ENCODE assay signal across 1 cellular context in genomic region chr2:121075006-121075545, GRCh38.
TF ChIP-seq lines count a peak whose summit lies in the region.

No MANE protein-coding gene starts in this region.

TF ChIP-seq in K562, 482 proteins besides CTCF, POLR2A, EP300 and RAD21 (continued from another document):
- TF ChIP-seq, protein P1, sequence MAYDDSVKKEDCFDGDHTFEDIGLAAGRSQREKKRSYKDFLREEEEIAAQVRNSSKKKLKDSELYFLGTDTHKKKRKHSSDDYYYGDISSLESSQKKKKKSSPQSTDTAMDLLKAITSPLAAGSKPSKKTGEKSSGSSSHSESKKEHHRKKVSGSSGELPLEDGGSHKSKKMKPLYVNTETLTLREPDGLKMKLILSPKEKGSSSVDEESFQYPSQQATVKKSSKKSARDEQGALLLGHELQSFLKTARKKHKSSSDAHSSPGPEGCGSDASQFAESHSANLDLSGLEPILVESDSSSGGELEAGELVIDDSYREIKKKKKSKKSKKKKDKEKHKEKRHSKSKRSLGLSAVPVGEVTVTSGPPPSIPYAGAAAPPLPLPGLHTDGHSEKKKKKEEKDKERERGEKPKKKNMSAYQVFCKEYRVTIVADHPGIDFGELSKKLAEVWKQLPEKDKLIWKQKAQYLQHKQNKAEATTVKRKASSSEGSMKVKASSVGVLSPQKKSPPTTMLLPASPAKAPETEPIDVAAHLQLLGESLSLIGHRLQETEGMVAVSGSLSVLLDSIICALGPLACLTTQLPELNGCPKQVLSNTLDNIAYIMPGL (CRISPR knock-in tag; IDR thresholded peaks at IDR 0.05) = no peak
- peak; percentile 37; the same call in 1 of the 2 replicates for TF ChIP-seq L3MBTL2 (IDR thresholded peaks at IDR 0.05)
- peak; percentile 87 for TF ChIP-seq CXXC5 (CRISPR knock-in tag; IDR thresholded peaks at IDR 0.05)
- TF ChIP-seq, protein P2, sequence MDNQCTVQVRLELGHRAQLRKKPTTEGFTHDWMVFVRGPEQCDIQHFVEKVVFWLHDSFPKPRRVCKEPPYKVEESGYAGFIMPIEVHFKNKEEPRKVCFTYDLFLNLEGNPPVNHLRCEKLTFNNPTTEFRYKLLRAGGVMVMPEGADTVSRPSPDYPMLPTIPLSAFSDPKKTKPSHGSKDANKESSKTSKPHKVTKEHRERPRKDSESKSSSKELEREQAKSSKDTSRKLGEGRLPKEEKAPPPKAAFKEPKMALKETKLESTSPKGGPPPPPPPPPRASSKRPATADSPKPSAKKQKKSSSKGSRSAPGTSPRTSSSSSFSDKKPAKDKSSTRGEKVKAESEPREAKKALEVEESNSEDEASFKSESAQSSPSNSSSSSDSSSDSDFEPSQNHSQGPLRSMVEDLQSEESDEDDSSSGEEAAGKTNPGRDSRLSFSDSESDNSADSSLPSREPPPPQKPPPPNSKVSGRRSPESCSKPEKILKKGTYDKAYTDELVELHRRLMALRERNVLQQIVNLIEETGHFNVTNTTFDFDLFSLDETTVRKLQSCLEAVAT (IDR thresholded peaks at IDR 0.05) = no peak
- TF ChIP-seq HCFC1 (IDR thresholded peaks at IDR 0.05; ENCODE audit: low read depth, low read length) = peak; percentile 70
- TF ChIP-seq HNRNPH1 (optimal IDR thresholded peaks at IDR 0.05; ENCODE audit: low read depth, low read length) = peak; percentile 92
- TF ChIP-seq FUS (optimal IDR thresholded peaks at IDR 0.05; ENCODE audit: low read depth, low read length) = peak; percentile 31
- TF ChIP-seq, protein P3, sequence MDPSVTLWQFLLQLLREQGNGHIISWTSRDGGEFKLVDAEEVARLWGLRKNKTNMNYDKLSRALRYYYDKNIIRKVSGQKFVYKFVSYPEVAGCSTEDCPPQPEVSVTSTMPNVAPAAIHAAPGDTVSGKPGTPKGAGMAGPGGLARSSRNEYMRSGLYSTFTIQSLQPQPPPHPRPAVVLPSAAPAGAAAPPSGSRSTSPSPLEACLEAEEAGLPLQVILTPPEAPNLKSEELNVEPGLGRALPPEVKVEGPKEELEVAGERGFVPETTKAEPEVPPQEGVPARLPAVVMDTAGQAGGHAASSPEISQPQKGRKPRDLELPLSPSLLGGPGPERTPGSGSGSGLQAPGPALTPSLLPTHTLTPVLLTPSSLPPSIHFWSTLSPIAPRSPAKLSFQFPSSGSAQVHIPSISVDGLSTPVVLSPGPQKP (CRISPR knock-in tag; IDR thresholded peaks at IDR 0.05) = no peak
- 0 out of 2 replicates have a peak, but pooled peaks have one; percentile 60 for TF ChIP-seq THRAP3 (IDR thresholded peaks at IDR 0.05; ENCODE audit: borderline replicate concordance)
- no peak for TF ChIP-seq ZNF3 (CRISPR knock-in tag; IDR thresholded peaks at IDR 0.05)
- TF ChIP-seq CHD1 (IDR thresholded peaks at IDR 0.05; ENCODE audit: low read length) = no peak
- TF ChIP-seq E2F1 (CRISPR knock-in tag; IDR thresholded peaks at IDR 0.05) = peak; percentile 68; the same call in 1 of the 2 replicates
- TF ChIP-seq, protein P4, sequence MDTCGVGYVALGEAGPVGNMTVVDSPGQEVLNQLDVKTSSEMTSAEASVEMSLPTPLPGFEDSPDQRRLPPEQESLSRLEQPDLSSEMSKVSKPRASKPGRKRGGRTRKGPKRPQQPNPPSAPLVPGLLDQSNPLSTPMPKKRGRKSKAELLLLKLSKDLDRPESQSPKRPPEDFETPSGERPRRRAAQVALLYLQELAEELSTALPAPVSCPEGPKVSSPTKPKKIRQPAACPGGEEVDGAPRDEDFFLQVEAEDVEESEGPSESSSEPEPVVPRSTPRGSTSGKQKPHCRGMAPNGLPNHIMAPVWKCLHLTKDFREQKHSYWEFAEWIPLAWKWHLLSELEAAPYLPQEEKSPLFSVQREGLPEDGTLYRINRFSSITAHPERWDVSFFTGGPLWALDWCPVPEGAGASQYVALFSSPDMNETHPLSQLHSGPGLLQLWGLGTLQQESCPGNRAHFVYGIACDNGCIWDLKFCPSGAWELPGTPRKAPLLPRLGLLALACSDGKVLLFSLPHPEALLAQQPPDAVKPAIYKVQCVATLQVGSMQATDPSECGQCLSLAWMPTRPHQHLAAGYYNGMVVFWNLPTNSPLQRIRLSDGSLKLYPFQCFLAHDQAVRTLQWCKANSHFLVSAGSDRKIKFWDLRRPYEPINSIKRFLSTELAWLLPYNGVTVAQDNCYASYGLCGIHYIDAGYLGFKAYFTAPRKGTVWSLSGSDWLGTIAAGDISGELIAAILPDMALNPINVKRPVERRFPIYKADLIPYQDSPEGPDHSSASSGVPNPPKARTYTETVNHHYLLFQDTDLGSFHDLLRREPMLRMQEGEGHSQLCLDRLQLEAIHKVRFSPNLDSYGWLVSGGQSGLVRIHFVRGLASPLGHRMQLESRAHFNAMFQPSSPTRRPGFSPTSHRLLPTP (IDR thresholded peaks at IDR 0.05; ENCODE audit: borderline replicate concordance, extremely low read depth, insufficient read length) = no peak
- TF ChIP-seq HOXB6 (CRISPR knock-in tag; IDR thresholded peaks at IDR 0.05; ENCODE audit: borderline replicate concordance) = peak; percentile 95
- TF ChIP-seq NCOA1 (IDR thresholded peaks at IDR 0.05; ENCODE audit: low read depth) = 0 out of 2 replicates have a peak, but pooled peaks have one; percentile 48
- peak; percentile 91 for TF ChIP-seq ZNF436 (CRISPR knock-in tag; IDR thresholded peaks at IDR 0.05)
- TF ChIP-seq TBP (optimal IDR thresholded peaks at IDR 0.05; ENCODE audit: low read depth, low read length) = no peak
- TF ChIP-seq RAD51 (IDR thresholded peaks at IDR 0.05; ENCODE audit: borderline replicate concordance, low read depth) = no peak
- TF ChIP-seq, protein P5, sequence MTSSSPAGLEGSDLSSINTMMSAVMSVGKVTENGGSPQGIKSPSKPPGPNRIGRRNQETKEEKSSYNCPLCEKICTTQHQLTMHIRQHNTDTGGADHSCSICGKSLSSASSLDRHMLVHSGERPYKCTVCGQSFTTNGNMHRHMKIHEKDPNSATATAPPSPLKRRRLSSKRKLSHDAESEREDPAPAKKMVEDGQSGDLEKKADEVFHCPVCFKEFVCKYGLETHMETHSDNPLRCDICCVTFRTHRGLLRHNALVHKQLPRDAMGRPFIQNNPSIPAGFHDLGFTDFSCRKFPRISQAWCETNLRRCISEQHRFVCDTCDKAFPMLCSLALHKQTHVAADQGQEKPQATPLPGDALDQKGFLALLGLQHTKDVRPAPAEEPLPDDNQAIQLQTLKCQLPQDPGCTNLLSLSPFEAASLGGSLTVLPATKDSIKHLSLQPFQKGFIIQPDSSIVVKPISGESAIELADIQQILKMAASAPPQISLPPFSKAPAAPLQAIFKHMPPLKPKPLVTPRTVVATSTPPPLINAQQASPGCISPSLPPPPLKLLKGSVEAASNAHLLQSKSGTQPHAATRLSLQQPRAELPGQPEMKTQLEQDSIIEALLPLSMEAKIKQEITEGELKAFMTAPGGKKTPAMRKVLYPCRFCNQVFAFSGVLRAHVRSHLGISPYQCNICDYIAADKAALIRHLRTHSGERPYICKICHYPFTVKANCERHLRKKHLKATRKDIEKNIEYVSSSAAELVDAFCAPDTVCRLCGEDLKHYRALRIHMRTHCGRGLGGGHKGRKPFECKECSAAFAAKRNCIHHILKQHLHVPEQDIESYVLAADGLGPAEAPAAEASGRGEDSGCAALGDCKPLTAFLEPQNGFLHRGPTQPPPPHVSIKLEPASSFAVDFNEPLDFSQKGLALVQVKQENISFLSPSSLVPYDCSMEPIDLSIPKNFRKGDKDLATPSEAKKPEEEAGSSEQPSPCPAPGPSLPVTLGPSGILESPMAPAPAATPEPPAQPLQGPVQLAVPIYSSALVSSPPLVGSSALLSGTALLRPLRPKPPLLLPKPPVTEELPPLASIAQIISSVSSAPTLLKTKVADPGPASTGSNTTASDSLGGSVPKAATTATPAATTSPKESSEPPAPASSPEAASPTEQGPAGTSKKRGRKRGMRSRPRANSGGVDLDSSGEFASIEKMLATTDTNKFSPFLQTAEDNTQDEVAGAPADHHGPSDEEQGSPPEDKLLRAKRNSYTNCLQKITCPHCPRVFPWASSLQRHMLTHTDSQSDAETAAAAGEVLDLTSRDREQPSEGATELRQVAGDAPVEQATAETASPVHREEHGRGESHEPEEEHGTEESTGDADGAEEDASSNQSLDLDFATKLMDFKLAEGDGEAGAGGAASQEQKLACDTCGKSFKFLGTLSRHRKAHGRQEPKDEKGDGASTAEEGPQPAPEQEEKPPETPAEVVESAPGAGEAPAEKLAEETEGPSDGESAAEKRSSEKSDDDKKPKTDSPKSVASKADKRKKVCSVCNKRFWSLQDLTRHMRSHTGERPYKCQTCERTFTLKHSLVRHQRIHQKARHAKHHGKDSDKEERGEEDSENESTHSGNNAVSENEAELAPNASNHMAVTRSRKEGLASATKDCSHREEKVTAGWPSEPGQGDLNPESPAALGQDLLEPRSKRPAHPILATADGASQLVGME (CRISPR knock-in tag; IDR thresholded peaks at IDR 0.05) = no peak
- TF ChIP-seq NFRKB (IDR thresholded peaks at IDR 0.05; ENCODE audit: low read depth) = no peak
- TF ChIP-seq ELF4 (CRISPR knock-in tag; IDR thresholded peaks at IDR 0.05) = peak; percentile 99
- no peak for TF ChIP-seq HMGN3 (IDR thresholded peaks at IDR 0.05; ENCODE audit: borderline replicate concordance, extremely low read depth, insufficient read length, low read depth, low read length)
- 0 out of 2 replicates have a peak, but pooled peaks have one; percentile 30 for TF ChIP-seq TCF3 (CRISPR knock-in tag; IDR thresholded peaks at IDR 0.05)
- peak; percentile 77; the same call in 1 of the 2 replicates for TF ChIP-seq ZBTB1 (CRISPR knock-in tag; IDR thresholded peaks at IDR 0.05; ENCODE audit: borderline replicate concordance, low read depth)
- no peak for TF ChIP-seq ZNF668 (CRISPR knock-in tag; IDR thresholded peaks at IDR 0.05)
- no peak for TF ChIP-seq ZNF224 (CRISPR knock-in tag; IDR thresholded peaks at IDR 0.05)
- no peak for TF ChIP-seq PRPF4 (IDR thresholded peaks at IDR 0.05; ENCODE audit: insufficient read depth, low read depth, low read length, poor library complexity, severe bottlenecking)
- TF ChIP-seq ZNF717 (CRISPR knock-in tag; IDR thresholded peaks at IDR 0.05) = peak; percentile 99
- TF ChIP-seq MAFF (IDR thresholded peaks at IDR 0.05; ENCODE audit: low read length) = peak; percentile 77
- no peak for TF ChIP-seq NFE2L1 (tag; IDR thresholded peaks at IDR 0.05; ENCODE audit: borderline replicate concordance, low read depth)
- peak; percentile 59 for TF ChIP-seq CCNT2 (IDR thresholded peaks at IDR 0.05; ENCODE audit: borderline replicate concordance, extremely low read depth, insufficient read length, low read depth, low read length)
- TF ChIP-seq ASH1L (IDR thresholded peaks at IDR 0.05; ENCODE audit: borderline replicate concordance, low read depth, partially characterized antibody) = peak; percentile 65
- TF ChIP-seq ZNF41 (CRISPR knock-in tag; conservative IDR thresholded peaks at IDR 0.05) = peak; percentile 89
- TF ChIP-seq EGR1 (conservative IDR thresholded peaks at IDR 0.05) = peak; percentile 22; the same call in 1 of the 2 replicates
- TF ChIP-seq KLF13 (tag; IDR thresholded peaks at IDR 0.05; ENCODE audit: borderline replicate concordance, low read depth) = peak; percentile 61; the same call in 1 of the 2 replicates
- no peak for TF ChIP-seq PCBP1 (IDR thresholded peaks at IDR 0.05; ENCODE audit: low read depth, low read length, poor library complexity, severe bottlenecking)
- peak; percentile 93 for TF ChIP-seq CAMTA2 (CRISPR knock-in tag; conservative IDR thresholded peaks at IDR 0.05)
- peak; percentile 98 for TF ChIP-seq POLR2H (tag; IDR thresholded peaks at IDR 0.05; ENCODE audit: low read depth)
- 0 out of 2 replicates have a peak, but pooled peaks have one; percentile 74 for TF ChIP-seq HMG20B (CRISPR knock-in tag; IDR thresholded peaks at IDR 0.05)
- TF ChIP-seq, protein P6, sequence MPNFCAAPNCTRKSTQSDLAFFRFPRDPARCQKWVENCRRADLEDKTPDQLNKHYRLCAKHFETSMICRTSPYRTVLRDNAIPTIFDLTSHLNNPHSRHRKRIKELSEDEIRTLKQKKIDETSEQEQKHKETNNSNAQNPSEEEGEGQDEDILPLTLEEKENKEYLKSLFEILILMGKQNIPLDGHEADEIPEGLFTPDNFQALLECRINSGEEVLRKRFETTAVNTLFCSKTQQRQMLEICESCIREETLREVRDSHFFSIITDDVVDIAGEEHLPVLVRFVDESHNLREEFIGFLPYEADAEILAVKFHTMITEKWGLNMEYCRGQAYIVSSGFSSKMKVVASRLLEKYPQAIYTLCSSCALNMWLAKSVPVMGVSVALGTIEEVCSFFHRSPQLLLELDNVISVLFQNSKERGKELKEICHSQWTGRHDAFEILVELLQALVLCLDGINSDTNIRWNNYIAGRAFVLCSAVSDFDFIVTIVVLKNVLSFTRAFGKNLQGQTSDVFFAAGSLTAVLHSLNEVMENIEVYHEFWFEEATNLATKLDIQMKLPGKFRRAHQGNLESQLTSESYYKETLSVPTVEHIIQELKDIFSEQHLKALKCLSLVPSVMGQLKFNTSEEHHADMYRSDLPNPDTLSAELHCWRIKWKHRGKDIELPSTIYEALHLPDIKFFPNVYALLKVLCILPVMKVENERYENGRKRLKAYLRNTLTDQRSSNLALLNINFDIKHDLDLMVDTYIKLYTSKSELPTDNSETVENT (CRISPR knock-in tag; IDR thresholded peaks at IDR 0.05) = peak; percentile 99
- TF ChIP-seq, protein P7, sequence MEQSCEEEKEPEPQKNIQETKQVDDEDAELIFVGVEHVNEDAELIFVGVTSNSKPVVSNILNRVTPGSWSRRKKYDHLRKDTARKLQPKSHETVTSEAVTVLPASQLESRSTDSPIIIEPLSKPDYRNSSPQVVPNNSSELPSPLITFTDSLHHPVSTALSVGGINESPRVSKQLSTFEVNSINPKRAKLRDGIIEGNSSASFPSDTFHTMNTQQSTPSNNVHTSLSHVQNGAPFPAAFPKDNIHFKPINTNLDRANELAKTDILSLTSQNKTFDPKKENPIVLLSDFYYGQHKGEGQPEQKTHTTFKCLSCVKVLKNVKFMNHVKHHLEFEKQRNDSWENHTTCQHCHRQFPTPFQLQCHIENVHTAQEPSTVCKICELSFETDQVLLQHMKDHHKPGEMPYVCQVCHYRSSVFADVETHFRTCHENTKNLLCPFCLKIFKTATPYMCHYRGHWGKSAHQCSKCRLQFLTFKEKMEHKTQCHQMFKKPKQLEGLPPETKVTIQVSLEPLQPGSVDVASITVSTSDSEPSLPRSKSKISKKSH (CRISPR knock-in tag; IDR thresholded peaks at IDR 0.05) = no peak
